ENCODE assay signal across 1 cellular context in genomic region chr7:100493476-100494264, GRCh38.
TF ChIP-seq lines count a peak whose summit lies in the region.

No MANE protein-coding gene starts in this region.

TF ChIP-seq in H1, 55 proteins besides CTCF, POLR2A, EP300 and RAD21:
- TF ChIP-seq CBX5 (IDR thresholded peaks at IDR 0.05; ENCODE audit: low read depth, low read length) (no peak), GABPA (IDR thresholded peaks at IDR 0.05; ENCODE audit: borderline replicate concordance, insufficient read depth, low read length) (no peak), MAX (IDR thresholded peaks at IDR 0.05) (peak; percentile 38; the same call in 1 of the 2 replicates), JUN (IDR thresholded peaks at IDR 0.05; ENCODE audit: low read depth, low read length) (no peak), BACH1 (IDR thresholded peaks at IDR 0.05; ENCODE audit: low read length) (no peak), KDM4A (IDR thresholded peaks at IDR 0.05; ENCODE audit: low read depth, low read length, severe bottlenecking) (peak; percentile 42)
